In genomic region chr7:17696422-17696821, GRCh38 we compare ENCODE assay signal across 9 cellular contexts.
A peak's percentile ranks its signal among the peaks of the same experiment; 100 is the strongest.
DNase-seq lines count a peak whose midpoint lies in the region; ATAC-seq and TF ChIP-seq lines count a peak whose summit lies in the region.
"Had no signal": no experiment of that assay in that cellular context is flagged by ENCODE, and none has a peak within 500 bp of the region (broad histone marks: within the 10 kb centered on the region; RNA-seq: fewer than 3 reads in every experiment).

No MANE protein-coding gene starts in this region.

- H3K27ac ChIP-seq in RWPE2 (ENCODE audit: poor library complexity, severe bottlenecking) (peak overlapping the region; percentile 84), sigmoid colon (peak overlapping the region in 1 of 4 donors; percentile 45)

- peak; percentile 24 for DNase-seq in HCEC 1CT
- peak; percentile 94 for DNase-seq in RWPE2 (ENCODE audit: low spot score)
- DNase-seq in fibroblast of villous mesenchyme (ENCODE audit: low read depth) = peak; percentile 81
- peak; percentile 81 for DNase-seq in sigmoid colon
- no peak for DNase-seq in DMS 273 (lab: John Stamatoyannopoulos, UW; ENCODE audit: unreplicated experiment)
- DNase-seq in NCI-H2081 (lab: John Stamatoyannopoulos, UW) = no peak
- DNase-seq: activated CD4-positive, alpha-beta T cell treated with anti-CD3 and anti-CD28 coated beads, Interleukin-2, amount 50 U/mL, for 4 hours had no signal

- H3K27me3 ChIP-seq in RWPE2 (ENCODE audit: insufficient read depth, poor library complexity, severe bottlenecking) (no peaks in the 10 kb centered on the region), sigmoid colon (no peaks in the 10 kb centered on the region)

- no peak overlapping the region for H3K4me3 ChIP-seq in RWPE2 (ENCODE audit: severe bottlenecking)
- no peak overlapping the region for H3K4me3 ChIP-seq in fibroblast of villous mesenchyme (ENCODE audit: low read depth, low read length)
- H3K4me3 ChIP-seq in sigmoid colon = no peak overlapping the region

- ATAC-seq in RWPE2 (ENCODE audit: low read depth) (peak; percentile 100), GM19467 (IDR thresholded peaks at IDR 0.05; ENCODE audit: unreplicated experiment) (no peak), HG02759 (IDR thresholded peaks at IDR 0.05; ENCODE audit: unreplicated experiment) (no peak)

- peaks cover 4% of the 10 kb centered on the region for H3K9me3 ChIP-seq in RWPE2 (ENCODE audit: severe bottlenecking)
- peaks cover 0 to 12% (median 9%) of the 10 kb centered on the region in 4 donors for H3K9me3 ChIP-seq in sigmoid colon

- no peak for TF ChIP-seq CTCF in RWPE2 (IDR thresholded peaks at IDR 0.05; ENCODE audit: poor library complexity, severe bottlenecking)
- TF ChIP-seq CTCF in fibroblast of villous mesenchyme (IDR thresholded peaks at IDR 0.05; ENCODE audit: insufficient read depth, low read depth, low read length) = no peak
- no peak for TF ChIP-seq CTCF in sigmoid colon (IDR thresholded peaks at IDR 0.05)

- no peaks in the 10 kb centered on the region for H3K36me3 ChIP-seq in RWPE2 (ENCODE audit: low read depth)
- no peaks in the 10 kb centered on the region for H3K36me3 ChIP-seq in sigmoid colon

- intact Hi-C loops in sigmoid colon (cut with DNase I) = no loop called here

- TF ChIP-seq EP300 in sigmoid colon (IDR thresholded peaks at IDR 0.05) = no peak

- H3K4me1 ChIP-seq in RWPE2 (ENCODE audit: insufficient read depth, poor library complexity, severe bottlenecking) (peaks cover 20% of the 10 kb centered on the region), sigmoid colon (peaks cover 0 to 4% (median 0%) of the 10 kb centered on the region in 4 donors)

- no peak for TF ChIP-seq POLR2A in sigmoid colon (IDR thresholded peaks at IDR 0.05)

- whole genome bisulfite sequencing in sigmoid colon, 2 donors = 63 to 64% methylated on average over 6 of the region's 6 CpGs

Comparison
In these comparisons a context has a peak if more than half of its experiments do, and no peak if none do; other contexts are left out.
1. DNase-seq: peak in HCEC 1CT (single experiment), RWPE2 (single experiment), fibroblast of villous mesenchyme (single experiment) and sigmoid colon (single experiment); none in DMS 273 (single experiment) and NCI-H2081 (0 of 2).